In the genomic region with DNA sequence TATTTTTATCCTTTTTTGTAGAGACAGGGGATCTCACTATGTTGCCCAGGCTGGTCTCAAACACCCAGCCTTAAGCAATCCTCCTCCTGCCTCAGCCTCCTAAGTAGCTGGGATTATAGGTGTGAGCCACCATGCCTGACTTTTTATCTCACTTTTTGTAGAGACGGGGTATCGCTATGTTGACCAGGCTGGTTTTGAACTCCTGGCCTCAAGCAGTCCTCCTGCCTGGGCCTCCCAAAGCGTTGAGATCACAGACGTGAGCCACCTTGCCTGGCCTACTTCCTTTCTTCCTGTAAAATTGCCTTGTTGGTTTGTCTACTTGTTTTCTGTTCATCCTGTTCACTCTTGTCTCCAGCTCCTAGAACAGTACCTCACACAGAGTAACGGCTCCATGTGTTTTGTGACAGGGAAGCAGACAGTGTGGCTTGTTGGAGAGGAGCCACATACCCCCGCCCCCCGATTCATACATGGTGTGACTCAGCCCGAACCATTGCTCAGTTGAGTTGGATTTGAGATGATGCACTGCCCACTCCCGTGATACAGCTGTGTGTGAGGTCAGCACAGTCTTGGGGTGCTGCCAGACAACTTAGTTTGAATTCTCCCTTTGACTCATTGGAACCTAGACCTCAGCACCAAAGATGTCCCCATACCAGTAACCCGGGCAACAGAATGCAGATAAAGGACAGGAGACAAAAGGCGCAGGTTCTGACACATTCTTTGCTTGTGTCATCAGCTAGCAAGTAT, we compare ENCODE assay signal across 1 cellular context.
TF ChIP-seq lines count a peak whose summit lies in the region.

No MANE protein-coding gene starts in this region.

TF ChIP-seq in GM12878, 131 proteins besides CTCF, POLR2A, EP300 and RAD21 (continues in another document):
- TF ChIP-seq TBL1XR1 (IDR thresholded peaks at IDR 0.05; ENCODE audit: low read depth, low read length) = peak; percentile 44; the same call in 1 of the 2 replicates
- peak; percentile 63; the same call in 1 of the 2 replicates for TF ChIP-seq MEF2A (IDR thresholded peaks at IDR 0.05; ENCODE audit: insufficient read depth, low read depth, low read length)
- peak; percentile 87 for TF ChIP-seq BCL11A (IDR thresholded peaks at IDR 0.05; ENCODE audit: low read depth, low read length)
- no peak for TF ChIP-seq STAT3 (IDR thresholded peaks at IDR 0.05; ENCODE audit: low read depth, low read length)
- TF ChIP-seq ZBED1 (IDR thresholded peaks at IDR 0.05; ENCODE audit: borderline replicate concordance) = peak; percentile 91; the same call in 1 of the 2 replicates
- TF ChIP-seq, protein P1, sequence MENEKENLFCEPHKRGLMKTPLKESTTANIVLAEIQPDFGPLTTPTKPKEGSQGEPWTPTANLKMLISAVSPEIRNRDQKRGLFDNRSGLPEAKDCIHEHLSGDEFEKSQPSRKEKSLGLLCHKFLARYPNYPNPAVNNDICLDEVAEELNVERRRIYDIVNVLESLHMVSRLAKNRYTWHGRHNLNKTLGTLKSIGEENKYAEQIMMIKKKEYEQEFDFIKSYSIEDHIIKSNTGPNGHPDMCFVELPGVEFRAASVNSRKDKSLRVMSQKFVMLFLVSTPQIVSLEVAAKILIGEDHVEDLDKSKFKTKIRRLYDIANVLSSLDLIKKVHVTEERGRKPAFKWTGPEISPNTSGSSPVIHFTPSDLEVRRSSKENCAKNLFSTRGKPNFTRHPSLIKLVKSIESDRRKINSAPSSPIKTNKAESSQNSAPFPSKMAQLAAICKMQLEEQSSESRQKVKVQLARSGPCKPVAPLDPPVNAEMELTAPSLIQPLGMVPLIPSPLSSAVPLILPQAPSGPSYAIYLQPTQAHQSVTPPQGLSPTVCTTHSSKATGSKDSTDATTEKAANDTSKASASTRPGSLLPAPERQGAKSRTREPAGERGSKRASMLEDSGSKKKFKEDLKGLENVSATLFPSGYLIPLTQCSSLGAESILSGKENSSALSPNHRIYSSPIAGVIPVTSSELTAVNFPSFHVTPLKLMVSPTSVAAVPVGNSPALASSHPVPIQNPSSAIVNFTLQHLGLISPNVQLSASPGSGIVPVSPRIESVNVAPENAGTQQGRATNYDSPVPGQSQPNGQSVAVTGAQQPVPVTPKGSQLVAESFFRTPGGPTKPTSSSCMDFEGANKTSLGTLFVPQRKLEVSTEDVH (IDR thresholded peaks at IDR 0.05; ENCODE audit: low read depth, partially characterized antibody) = peak; percentile 17
- peak; percentile 83 for TF ChIP-seq IKZF1 (conservative IDR thresholded peaks at IDR 0.05)
- 0 out of 2 replicates have a peak, but pooled peaks have one; percentile 27 for TF ChIP-seq CHD1 (IDR thresholded peaks at IDR 0.05; ENCODE audit: low read depth, low read length)
- TF ChIP-seq, protein P2, sequence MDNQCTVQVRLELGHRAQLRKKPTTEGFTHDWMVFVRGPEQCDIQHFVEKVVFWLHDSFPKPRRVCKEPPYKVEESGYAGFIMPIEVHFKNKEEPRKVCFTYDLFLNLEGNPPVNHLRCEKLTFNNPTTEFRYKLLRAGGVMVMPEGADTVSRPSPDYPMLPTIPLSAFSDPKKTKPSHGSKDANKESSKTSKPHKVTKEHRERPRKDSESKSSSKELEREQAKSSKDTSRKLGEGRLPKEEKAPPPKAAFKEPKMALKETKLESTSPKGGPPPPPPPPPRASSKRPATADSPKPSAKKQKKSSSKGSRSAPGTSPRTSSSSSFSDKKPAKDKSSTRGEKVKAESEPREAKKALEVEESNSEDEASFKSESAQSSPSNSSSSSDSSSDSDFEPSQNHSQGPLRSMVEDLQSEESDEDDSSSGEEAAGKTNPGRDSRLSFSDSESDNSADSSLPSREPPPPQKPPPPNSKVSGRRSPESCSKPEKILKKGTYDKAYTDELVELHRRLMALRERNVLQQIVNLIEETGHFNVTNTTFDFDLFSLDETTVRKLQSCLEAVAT (IDR thresholded peaks at IDR 0.05) = no peak
- TF ChIP-seq, protein P3, sequence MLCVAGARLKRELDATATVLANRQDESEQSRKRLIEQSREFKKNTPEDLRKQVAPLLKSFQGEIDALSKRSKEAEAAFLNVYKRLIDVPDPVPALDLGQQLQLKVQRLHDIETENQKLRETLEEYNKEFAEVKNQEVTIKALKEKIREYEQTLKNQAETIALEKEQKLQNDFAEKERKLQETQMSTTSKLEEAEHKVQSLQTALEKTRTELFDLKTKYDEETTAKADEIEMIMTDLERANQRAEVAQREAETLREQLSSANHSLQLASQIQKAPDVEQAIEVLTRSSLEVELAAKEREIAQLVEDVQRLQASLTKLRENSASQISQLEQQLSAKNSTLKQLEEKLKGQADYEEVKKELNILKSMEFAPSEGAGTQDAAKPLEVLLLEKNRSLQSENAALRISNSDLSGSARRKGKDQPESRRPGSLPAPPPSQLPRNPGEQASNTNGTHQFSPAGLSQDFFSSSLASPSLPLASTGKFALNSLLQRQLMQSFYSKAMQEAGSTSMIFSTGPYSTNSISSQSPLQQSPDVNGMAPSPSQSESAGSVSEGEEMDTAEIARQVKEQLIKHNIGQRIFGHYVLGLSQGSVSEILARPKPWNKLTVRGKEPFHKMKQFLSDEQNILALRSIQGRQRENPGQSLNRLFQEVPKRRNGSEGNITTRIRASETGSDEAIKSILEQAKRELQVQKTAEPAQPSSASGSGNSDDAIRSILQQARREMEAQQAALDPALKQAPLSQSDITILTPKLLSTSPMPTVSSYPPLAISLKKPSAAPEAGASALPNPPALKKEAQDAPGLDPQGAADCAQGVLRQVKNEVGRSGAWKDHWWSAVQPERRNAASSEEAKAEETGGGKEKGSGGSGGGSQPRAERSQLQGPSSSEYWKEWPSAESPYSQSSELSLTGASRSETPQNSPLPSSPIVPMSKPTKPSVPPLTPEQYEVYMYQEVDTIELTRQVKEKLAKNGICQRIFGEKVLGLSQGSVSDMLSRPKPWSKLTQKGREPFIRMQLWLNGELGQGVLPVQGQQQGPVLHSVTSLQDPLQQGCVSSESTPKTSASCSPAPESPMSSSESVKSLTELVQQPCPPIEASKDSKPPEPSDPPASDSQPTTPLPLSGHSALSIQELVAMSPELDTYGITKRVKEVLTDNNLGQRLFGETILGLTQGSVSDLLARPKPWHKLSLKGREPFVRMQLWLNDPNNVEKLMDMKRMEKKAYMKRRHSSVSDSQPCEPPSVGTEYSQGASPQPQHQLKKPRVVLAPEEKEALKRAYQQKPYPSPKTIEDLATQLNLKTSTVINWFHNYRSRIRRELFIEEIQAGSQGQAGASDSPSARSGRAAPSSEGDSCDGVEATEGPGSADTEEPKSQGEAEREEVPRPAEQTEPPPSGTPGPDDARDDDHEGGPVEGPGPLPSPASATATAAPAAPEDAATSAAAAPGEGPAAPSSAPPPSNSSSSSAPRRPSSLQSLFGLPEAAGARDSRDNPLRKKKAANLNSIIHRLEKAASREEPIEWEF (IDR thresholded peaks at IDR 0.05; ENCODE audit: insufficient replicate concordance, low read depth, low read length) = no peak
- peak; percentile 78 for TF ChIP-seq CREB1 (IDR thresholded peaks at IDR 0.05; ENCODE audit: low read depth)
- peak; percentile 69 for TF ChIP-seq SMARCA5 (IDR thresholded peaks at IDR 0.05)
- TF ChIP-seq JUND (IDR thresholded peaks at IDR 0.05; ENCODE audit: low read depth, low read length) = peak; percentile 85
- TF ChIP-seq NFYA (IDR thresholded peaks at IDR 0.05; ENCODE audit: borderline replicate concordance, low read depth, low read length) = no peak
- no peak for TF ChIP-seq SREBF2 (IDR thresholded peaks at IDR 0.05; ENCODE audit: low read length)
- TF ChIP-seq EGR1 (IDR thresholded peaks at IDR 0.05; ENCODE audit: borderline replicate concordance in 1 of 2, low read depth in 2 of 2, low read length in 2 of 2) = peak in 1 of 2 experiments; percentile 38; a peak in 1 of 3 replicates
- TF ChIP-seq RELA (IDR thresholded peaks at IDR 0.05; ENCODE audit: borderline replicate concordance, partially characterized antibody) = peak; percentile 38
- TF ChIP-seq YY1 (IDR thresholded peaks at IDR 0.05; ENCODE audit: low read depth, low read length) = peak; percentile 75; the same call in 1 of the 2 replicates
- TF ChIP-seq LARP7 (IDR thresholded peaks at IDR 0.05) = 0 out of 2 replicates have a peak, but pooled peaks have one; percentile 33
- TF ChIP-seq GATAD2B (conservative IDR thresholded peaks at IDR 0.05; ENCODE audit: low read depth) = 0 out of 2 replicates have a peak, but pooled peaks have one; percentile 41
- TF ChIP-seq, protein P4, sequence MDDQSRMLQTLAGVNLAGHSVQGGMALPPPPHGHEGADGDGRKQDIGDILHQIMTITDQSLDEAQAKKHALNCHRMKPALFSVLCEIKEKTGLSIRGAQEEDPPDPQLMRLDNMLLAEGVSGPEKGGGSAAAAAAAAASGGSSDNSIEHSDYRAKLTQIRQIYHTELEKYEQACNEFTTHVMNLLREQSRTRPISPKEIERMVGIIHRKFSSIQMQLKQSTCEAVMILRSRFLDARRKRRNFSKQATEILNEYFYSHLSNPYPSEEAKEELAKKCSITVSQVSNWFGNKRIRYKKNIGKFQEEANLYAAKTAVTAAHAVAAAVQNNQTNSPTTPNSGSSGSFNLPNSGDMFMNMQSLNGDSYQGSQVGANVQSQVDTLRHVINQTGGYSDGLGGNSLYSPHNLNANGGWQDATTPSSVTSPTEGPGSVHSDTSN (IDR thresholded peaks at IDR 0.05; ENCODE audit: insufficient replicate concordance, low read depth, low read length) = peak; percentile 65
- peak; percentile 82; the same call in 1 of the 2 replicates for TF ChIP-seq NFIC (IDR thresholded peaks at IDR 0.05; ENCODE audit: low read depth, low read length)
- no peak for TF ChIP-seq SRF (IDR thresholded peaks at IDR 0.05; ENCODE audit: low read depth in 2 of 2, low read length in 2 of 2)
- no peak for TF ChIP-seq SIX5 (IDR thresholded peaks at IDR 0.05; ENCODE audit: low read depth, low read length, severe bottlenecking)
- TF ChIP-seq, protein P5, sequence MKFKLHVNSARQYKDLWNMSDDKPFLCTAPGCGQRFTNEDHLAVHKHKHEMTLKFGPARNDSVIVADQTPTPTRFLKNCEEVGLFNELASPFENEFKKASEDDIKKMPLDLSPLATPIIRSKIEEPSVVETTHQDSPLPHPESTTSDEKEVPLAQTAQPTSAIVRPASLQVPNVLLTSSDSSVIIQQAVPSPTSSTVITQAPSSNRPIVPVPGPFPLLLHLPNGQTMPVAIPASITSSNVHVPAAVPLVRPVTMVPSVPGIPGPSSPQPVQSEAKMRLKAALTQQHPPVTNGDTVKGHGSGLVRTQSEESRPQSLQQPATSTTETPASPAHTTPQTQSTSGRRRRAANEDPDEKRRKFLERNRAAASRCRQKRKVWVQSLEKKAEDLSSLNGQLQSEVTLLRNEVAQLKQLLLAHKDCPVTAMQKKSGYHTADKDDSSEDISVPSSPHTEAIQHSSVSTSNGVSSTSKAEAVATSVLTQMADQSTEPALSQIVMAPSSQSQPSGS (IDR thresholded peaks at IDR 0.05; ENCODE audit: low read length) = peak; percentile 91
- peak; percentile 88 for TF ChIP-seq CREM (IDR thresholded peaks at IDR 0.05; ENCODE audit: low read depth)
- TF ChIP-seq PAX5 (IDR thresholded peaks at IDR 0.05; ENCODE audit: borderline replicate concordance, low read depth, low read length) = peak; percentile 82; the same call in 1 of the 2 replicates
- TF ChIP-seq JUNB (IDR thresholded peaks at IDR 0.05) = peak; percentile 93
- TF ChIP-seq IRF4 (IDR thresholded peaks at IDR 0.05; ENCODE audit: low read depth, low read length) = peak; percentile 97
- TF ChIP-seq MTA3 (IDR thresholded peaks at IDR 0.05; ENCODE audit: borderline replicate concordance, low read length) = 0 out of 2 replicates have a peak, but pooled peaks have one; percentile 35
- TF ChIP-seq FOXM1 (IDR thresholded peaks at IDR 0.05; ENCODE audit: low read depth, low read length) = peak; percentile 87; the same call in 1 of the 2 replicates
- TF ChIP-seq, protein P6, sequence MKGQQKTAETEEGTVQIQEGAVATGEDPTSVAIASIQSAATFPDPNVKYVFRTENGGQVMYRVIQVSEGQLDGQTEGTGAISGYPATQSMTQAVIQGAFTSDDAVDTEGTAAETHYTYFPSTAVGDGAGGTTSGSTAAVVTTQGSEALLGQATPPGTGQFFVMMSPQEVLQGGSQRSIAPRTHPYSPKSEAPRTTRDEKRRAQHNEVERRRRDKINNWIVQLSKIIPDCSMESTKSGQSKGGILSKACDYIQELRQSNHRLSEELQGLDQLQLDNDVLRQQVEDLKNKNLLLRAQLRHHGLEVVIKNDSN (IDR thresholded peaks at IDR 0.05; ENCODE audit: borderline replicate concordance, extremely low read length, insufficient read depth, low read depth, low read length) = no peak
- TF ChIP-seq POLR2AphosphoS2 (IDR thresholded peaks at IDR 0.05; ENCODE audit: low read depth, low read length) = no peak
- peak in 1 of 2 experiments; percentile 51; a peak in 1 of 4 replicates for TF ChIP-seq ETV6 (conservative IDR thresholded peaks at IDR 0.05 in 1 of 2, IDR thresholded peaks at IDR 0.05 in 1 of 2; ENCODE audit: borderline replicate concordance in 1 of 2, low read depth in 1 of 2)
- TF ChIP-seq SP1 (IDR thresholded peaks at IDR 0.05; ENCODE audit: low read depth, low read length) = peak; percentile 49
- 0 out of 2 replicates have a peak, but pooled peaks have one; percentile 78 for TF ChIP-seq BACH1 (IDR thresholded peaks at IDR 0.05; ENCODE audit: borderline replicate concordance)
- peak; percentile 68 for TF ChIP-seq EED (IDR thresholded peaks at IDR 0.05; ENCODE audit: low read depth)
- peak; percentile 76; the same call in 1 of the 3 replicates for TF ChIP-seq POU2F2 (IDR thresholded peaks at IDR 0.05; ENCODE audit: borderline replicate concordance, low read depth, low read length)
- TF ChIP-seq TCF3 (IDR thresholded peaks at IDR 0.05; ENCODE audit: borderline replicate concordance, insufficient read depth, low read depth, low read length) = peak; percentile 89; the same call in 1 of the 2 replicates
- peak; percentile 59; the same call in 1 of the 2 replicates for TF ChIP-seq NBN (IDR thresholded peaks at IDR 0.05)
- TF ChIP-seq, protein P7, sequence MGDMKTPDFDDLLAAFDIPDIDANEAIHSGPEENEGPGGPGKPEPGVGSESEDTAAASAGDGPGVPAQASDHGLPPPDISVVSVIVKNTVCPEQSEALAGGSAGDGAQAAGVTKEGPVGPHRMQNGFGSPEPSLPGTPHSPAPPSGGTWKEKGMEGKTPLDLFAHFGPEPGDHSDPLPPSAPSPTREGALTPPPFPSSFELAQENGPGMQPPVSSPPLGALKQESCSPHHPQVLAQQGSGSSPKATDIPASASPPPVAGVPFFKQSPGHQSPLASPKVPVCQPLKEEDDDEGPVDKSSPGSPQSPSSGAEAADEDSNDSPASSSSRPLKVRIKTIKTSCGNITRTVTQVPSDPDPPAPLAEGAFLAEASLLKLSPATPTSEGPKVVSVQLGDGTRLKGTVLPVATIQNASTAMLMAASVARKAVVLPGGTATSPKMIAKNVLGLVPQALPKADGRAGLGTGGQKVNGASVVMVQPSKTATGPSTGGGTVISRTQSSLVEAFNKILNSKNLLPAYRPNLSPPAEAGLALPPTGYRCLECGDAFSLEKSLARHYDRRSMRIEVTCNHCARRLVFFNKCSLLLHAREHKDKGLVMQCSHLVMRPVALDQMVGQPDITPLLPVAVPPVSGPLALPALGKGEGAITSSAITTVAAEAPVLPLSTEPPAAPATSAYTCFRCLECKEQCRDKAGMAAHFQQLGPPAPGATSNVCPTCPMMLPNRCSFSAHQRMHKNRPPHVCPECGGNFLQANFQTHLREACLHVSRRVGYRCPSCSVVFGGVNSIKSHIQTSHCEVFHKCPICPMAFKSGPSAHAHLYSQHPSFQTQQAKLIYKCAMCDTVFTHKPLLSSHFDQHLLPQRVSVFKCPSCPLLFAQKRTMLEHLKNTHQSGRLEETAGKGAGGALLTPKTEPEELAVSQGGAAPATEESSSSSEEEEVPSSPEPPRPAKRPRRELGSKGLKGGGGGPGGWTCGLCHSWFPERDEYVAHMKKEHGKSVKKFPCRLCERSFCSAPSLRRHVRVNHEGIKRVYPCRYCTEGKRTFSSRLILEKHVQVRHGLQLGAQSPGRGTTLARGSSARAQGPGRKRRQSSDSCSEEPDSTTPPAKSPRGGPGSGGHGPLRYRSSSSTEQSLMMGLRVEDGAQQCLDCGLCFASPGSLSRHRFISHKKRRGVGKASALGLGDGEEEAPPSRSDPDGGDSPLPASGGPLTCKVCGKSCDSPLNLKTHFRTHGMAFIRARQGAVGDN (IDR thresholded peaks at IDR 0.05) = peak; percentile 99
- TF ChIP-seq CBFB (IDR thresholded peaks at IDR 0.05; ENCODE audit: low read depth) = peak; percentile 78
